Comparison of ENCODE assay signal across 12 cellular contexts in the genomic region with DNA sequence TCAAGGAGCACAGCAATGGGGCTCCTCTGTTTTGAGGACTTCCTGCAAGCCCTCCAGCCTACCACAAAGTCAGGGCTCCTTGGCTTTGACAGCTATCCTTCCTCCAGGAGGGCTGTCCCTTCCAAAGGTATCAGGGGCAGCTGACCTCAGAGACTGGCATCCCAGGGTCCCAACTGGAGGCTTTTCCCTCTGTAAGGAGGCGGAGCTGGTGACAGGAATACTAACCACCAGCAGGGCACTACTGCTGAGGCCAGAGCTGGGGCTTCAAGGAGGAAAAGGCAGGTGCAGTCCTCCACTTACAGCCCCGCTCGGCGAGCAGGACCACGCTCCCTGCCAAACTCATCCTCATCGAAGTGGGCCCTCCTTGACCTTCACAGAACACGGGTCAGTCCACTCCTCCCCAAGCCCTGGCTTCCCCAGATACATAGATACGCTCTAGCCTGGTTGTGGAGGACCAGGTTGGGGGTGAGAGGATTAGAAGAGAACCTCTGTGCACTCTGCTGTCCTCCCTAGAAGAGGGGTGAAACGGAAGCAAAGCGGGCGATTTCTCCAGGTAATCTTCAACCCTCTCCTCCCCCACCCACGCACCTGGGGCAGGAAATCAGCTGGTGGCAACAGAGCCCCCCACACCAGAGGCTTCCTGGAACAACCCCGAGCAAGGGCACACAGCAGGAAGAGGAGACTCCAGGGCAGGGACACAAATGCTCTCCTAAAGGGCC. TPM values are rescaled to one million over a fixed set of nuclear protein-coding genes. Genes with fewer than 3 reads are reported as not detected.
A peak's percentile ranks its signal among the peaks of the same experiment; 100 is the strongest.
DNase-seq lines count a peak whose midpoint lies in the region; ATAC-seq and TF ChIP-seq lines count a peak whose summit lies in the region.
"Had no signal": no experiment of that assay in that cellular context is flagged by ENCODE, and none has a peak within 500 bp of the region (broad histone marks: within the 10 kb centered on the region; RNA-seq: fewer than 3 reads in every experiment).

No MANE protein-coding gene starts in this region.

- TF ChIP-seq EP300 in upper lobe of left lung (IDR thresholded peaks at IDR 0.05): no peak

- no peak for DNase-seq in heart right ventricle
- no peak for DNase-seq in heart left ventricle
- DNase-seq in T-helper 17 cell: no peak
- DNase-seq in upper lobe of left lung: no peak
- DNase-seq in NCI-H187 (lab: John Stamatoyannopoulos, UW): no peak
- no peak for DNase-seq in GM10248 (ENCODE audit: extremely low spot score)
- DNase-seq: BE2C, cortex of kidney, natural killer cell, NCI-H345 had no signal

- TF ChIP-seq CTCF in heart right ventricle (IDR thresholded peaks at IDR 0.05) (no peak), heart left ventricle (IDR thresholded peaks at IDR 0.05) (no peak), upper lobe of left lung (IDR thresholded peaks at IDR 0.05) (no peak), GM10248 (IDR thresholded peaks at IDR 0.05; ENCODE audit: control extremely low read depth, extremely low read depth, low read depth, missing control alignments) (no peak)

- CTCF ChIA-PET in GM10248 (lab: Yijun Ruan, JAX): interaction anchor here (0.7 to 3.7 kb wide), 5 partner anchors 10 to 38 kb away, joined by 3 to 17 read pairs (median 3); no protein-coding TSS in a partner anchor

- no peaks in the 10 kb centered on the region for H3K27me3 Mint-ChIP-seq in T-helper 17 cell
- H3K27me3 Mint-ChIP-seq in stimulated activated naive CD8-positive, alpha-beta T cell treated with anti-CD3 and anti-CD28 coated beads, Interleukin-15, Interleukin-2, amounts not matched to agents 100 ng/mL and 50 ng/mL, for 24 hours: no peaks in the 10 kb centered on the region

- peaks cover 27% of the 10 kb centered on the region for H3K4me1 Mint-ChIP-seq in T-helper 17 cell
- H3K4me1 Mint-ChIP-seq in stimulated activated naive CD8-positive, alpha-beta T cell treated with anti-CD3 and anti-CD28 coated beads, Interleukin-15, Interleukin-2, amounts not matched to agents 100 ng/mL and 50 ng/mL, for 24 hours (ENCODE audit: low read depth): peaks cover 58% of the 10 kb centered on the region

- H3K4me3 ChIP-seq in heart right ventricle (no peak overlapping the region), heart left ventricle (no peak overlapping the region), duodenal mucosa (ENCODE audit: low read depth in 1 of 2, low read length in 2 of 2) (peak overlapping the region; percentile 47 to 50), upper lobe of left lung (no peak overlapping the region)

- ATAC-seq in heart right ventricle: peak in 1 of 8 donors; percentile 29
- no peak for ATAC-seq in heart left ventricle
- ATAC-seq in T-helper 17 cell: no peak
- ATAC-seq in upper lobe of left lung (ENCODE audit: low FRiP score in 2 of 2): no peak
- ATAC-seq: natural killer cell had no signal

- H3K36me3 ChIP-seq in heart right ventricle (peaks cover 0 to 18% (median 0%) of the 10 kb centered on the region in 9 donors), heart left ventricle (no peaks in the 10 kb centered on the region), duodenal mucosa (ENCODE audit: control insufficient read depth in 1 of 2, insufficient read depth in 2 of 2, low read length in 2 of 2) (no peaks in the 10 kb centered on the region), upper lobe of left lung (no peaks in the 10 kb centered on the region)

- H3K4me3 Mint-ChIP-seq in T-helper 17 cell: peak overlapping the region; percentile 28
- peak overlapping the region; percentile 30 for H3K4me3 Mint-ChIP-seq in stimulated activated naive CD8-positive, alpha-beta T cell treated with anti-CD3 and anti-CD28 coated beads, Interleukin-15, Interleukin-2, amounts not matched to agents 100 ng/mL and 50 ng/mL, for 24 hours
- H3K4me3 Mint-ChIP-seq: natural killer cell had no signal

- H3K36me3 Mint-ChIP-seq in T-helper 17 cell (ENCODE audit: low read depth): no peaks in the 10 kb centered on the region
- H3K36me3 Mint-ChIP-seq in stimulated activated naive CD8-positive, alpha-beta T cell treated with anti-CD3 and anti-CD28 coated beads, Interleukin-15, Interleukin-2, amounts not matched to agents 100 ng/mL and 50 ng/mL, for 24 hours (ENCODE audit: low read depth): no peaks in the 10 kb centered on the region
- H3K36me3 Mint-ChIP-seq: natural killer cell had no signal

- H3K27ac ChIP-seq in heart right ventricle (peak overlapping the region in 6 of 10 donors; percentile 8 to 41 (median 26)), heart left ventricle (peak overlapping the region in 2 of 12 donors; percentile 16 to 38), duodenal mucosa (ENCODE audit: low read depth, low read length) (no peak overlapping the region), upper lobe of left lung (peak overlapping the region in 2 of 4 donors; percentile 2 to 37)

- no peaks in the 10 kb centered on the region for H3K27me3 ChIP-seq in heart right ventricle
- no peaks in the 10 kb centered on the region for H3K27me3 ChIP-seq in heart left ventricle
- no peaks in the 10 kb centered on the region for H3K27me3 ChIP-seq in duodenal mucosa (ENCODE audit: control insufficient read depth in 1 of 2, insufficient read depth in 2 of 2, low read length in 2 of 2)
- no peaks in the 10 kb centered on the region for H3K27me3 ChIP-seq in upper lobe of left lung
- H3K27me3 ChIP-seq: BE2C had no signal

- no peak for TF ChIP-seq POLR2A in heart left ventricle (IDR thresholded peaks at IDR 0.05)
- no peak for TF ChIP-seq POLR2A in upper lobe of left lung (IDR thresholded peaks at IDR 0.05)

- H3K27ac Mint-ChIP-seq in T-helper 17 cell: peak overlapping the region; percentile 71
- H3K27ac Mint-ChIP-seq in stimulated activated naive CD8-positive, alpha-beta T cell treated with anti-CD3 and anti-CD28 coated beads, Interleukin-15, Interleukin-2, amounts not matched to agents 100 ng/mL and 50 ng/mL, for 24 hours: peak overlapping the region; percentile 76

- H3K9me3 ChIP-seq in heart right ventricle (no peaks in the 10 kb centered on the region), heart left ventricle (no peaks in the 10 kb centered on the region), T-helper 17 cell (ENCODE audit: control insufficient read depth, low read length, poor library complexity, severe bottlenecking) (no peaks in the 10 kb centered on the region), duodenal mucosa (ENCODE audit: control insufficient read depth in 1 of 2, low read length in 2 of 2) (no peaks in the 10 kb centered on the region), upper lobe of left lung (no peaks in the 10 kb centered on the region)
- H3K9me3 ChIP-seq: BE2C had no signal

- POLR2A ChIA-PET in GM10248 (lab: Yijun Ruan, JAX): no interaction called here

- H3K4me1 ChIP-seq in heart right ventricle (peaks cover 6 to 90% (median 65%) of the 10 kb centered on the region in 9 donors), heart left ventricle (peaks cover 0 to 70% (median 46%) of the 10 kb centered on the region in 12 donors), duodenal mucosa (ENCODE audit: control insufficient read depth in 1 of 2, insufficient read depth in 2 of 2, low read length in 2 of 2) (peaks cover 63 to 74% of the 10 kb centered on the region in 2 donors), upper lobe of left lung (peaks cover 23 to 46% (median 36%) of the 10 kb centered on the region in 4 donors)

- H3K9ac ChIP-seq in duodenal mucosa (ENCODE audit: low read depth in 1 of 2, low read length in 2 of 2): peak overlapping the region; percentile 4 to 28

- 66 to 72% methylated on average over 13 of the region's 13 CpGs for WGBS in heart right ventricle, 2 donors
- WGBS in heart left ventricle, 4 donors: 67 to 82% (median 70%) methylated on average over 13 of the region's 13 CpGs
- WGBS in upper lobe of left lung, 2 donors: 63% methylated on average over 11 to 13 of the region's 13 CpGs

- intact Hi-C loops in heart right ventricle (cut with DNase I) (no loop called here), heart left ventricle (cut with DNase I) (no loop called here)

- no peaks in the 10 kb centered on the region for H3K9me3 Mint-ChIP-seq in stimulated activated naive CD8-positive, alpha-beta T cell treated with anti-CD3 and anti-CD28 coated beads, Interleukin-15, Interleukin-2, amounts not matched to agents 100 ng/mL and 50 ng/mL, for 24 hours
- H3K9me3 Mint-ChIP-seq: natural killer cell had no signal

RNA-seq across cellular contexts. Expression of a gene that starts 20.5 kb away (rescaled TPM):
- total RNA-seq in heart right ventricle (10 to 100 TPM; 15.1 to 37.1 (median 20.9) TPM), heart left ventricle (10 to 100 TPM; 16.7 to 44.6 (median 20.1) TPM), T-helper 17 cell (10 to 100 TPM; 11.8 to 14.4 TPM), upper lobe of left lung (10 to 100 TPM; 12.5 to 50.3 (median 26.1) TPM)
- polyA plus RNA-seq in heart right ventricle (10 to 100 TPM in 1 of 2 donors, 1 to 10 TPM in 1; 8.0 to 10.8 TPM), heart left ventricle (10 to 100 TPM in 1 of 2 donors, 1 to 10 TPM in 1; 8.4 to 23.7 TPM)

RNA-seq across cellular contexts. Expression of a gene that starts 36.0 kb away (rescaled TPM):
- total RNA-seq in heart right ventricle (10 to 100 TPM in 2 of 10 donors, 1 to 10 TPM in 8; 6.5 to 12.6 (median 9.0) TPM), heart left ventricle (10 to 100 TPM in 3 of 9 donors, 1 to 10 TPM in 6; 6.5 to 17.3 (median 8.2) TPM), T-helper 17 cell (10 to 100 TPM; 27.1 to 27.7 TPM), upper lobe of left lung (10 to 100 TPM; 16.0 to 51.3 (median 24.5) TPM)
- polyA plus RNA-seq in heart right ventricle (10 to 100 TPM in 1 of 2 donors, 1 to 10 TPM in 1; 6.3 to 15.4 TPM), heart left ventricle (1 to 10 TPM; 5.9 to 8.4 TPM)

Comparison
In these comparisons a context has a peak if more than half of its experiments do, and no peak if none do; other contexts are left out.
1. H3K4me3 ChIP-seq: peak in duodenal mucosa (2 of 2); none in heart right ventricle (0 of 10), heart left ventricle (0 of 12) and upper lobe of left lung (0 of 4).